1 cellular context compared by ENCODE assay signal in the genomic region with DNA sequence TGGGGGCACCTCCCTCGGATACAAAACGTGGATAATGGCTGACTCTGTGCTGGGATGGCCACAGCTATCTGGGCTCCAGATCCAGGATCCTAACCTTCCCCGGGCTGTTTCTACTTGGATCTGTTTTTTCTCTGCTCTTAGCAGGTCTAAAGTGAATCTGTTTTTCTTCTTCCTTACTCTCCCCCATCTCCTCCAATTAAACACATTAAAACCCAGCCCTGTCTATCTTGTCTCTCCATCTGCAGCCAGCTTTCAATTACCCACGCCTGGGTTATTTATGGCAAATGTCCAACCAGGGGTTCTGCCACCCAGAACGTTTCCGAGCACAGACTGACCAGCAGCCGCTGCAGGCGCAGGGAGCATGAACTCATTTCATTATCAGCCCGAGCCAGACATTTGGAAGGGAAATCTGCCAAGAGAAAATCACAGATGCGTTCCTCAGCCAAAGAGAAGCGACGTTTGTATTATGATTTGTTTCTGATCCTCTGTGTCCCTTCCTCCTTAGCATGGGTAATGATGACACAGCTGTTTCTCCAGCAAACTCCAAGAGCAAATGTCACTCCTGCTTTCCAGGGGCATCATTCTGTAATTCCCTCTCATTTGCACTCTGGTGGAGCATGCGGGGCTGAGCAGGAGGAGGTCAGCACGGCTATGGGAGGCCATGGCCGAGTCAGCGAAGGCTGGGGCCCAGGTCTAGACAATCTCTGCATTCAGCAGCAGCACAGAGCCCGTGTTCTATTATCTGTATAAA.
A peak's percentile ranks its signal among the peaks of the same experiment; 100 is the strongest.
TF ChIP-seq lines count a peak whose summit lies in the region.

No MANE protein-coding gene starts in this region.

TF ChIP-seq in K562, 482 proteins besides CTCF, POLR2A, EP300 and RAD21 (continued from another document and continues in another):
- TF ChIP-seq, protein P1, sequence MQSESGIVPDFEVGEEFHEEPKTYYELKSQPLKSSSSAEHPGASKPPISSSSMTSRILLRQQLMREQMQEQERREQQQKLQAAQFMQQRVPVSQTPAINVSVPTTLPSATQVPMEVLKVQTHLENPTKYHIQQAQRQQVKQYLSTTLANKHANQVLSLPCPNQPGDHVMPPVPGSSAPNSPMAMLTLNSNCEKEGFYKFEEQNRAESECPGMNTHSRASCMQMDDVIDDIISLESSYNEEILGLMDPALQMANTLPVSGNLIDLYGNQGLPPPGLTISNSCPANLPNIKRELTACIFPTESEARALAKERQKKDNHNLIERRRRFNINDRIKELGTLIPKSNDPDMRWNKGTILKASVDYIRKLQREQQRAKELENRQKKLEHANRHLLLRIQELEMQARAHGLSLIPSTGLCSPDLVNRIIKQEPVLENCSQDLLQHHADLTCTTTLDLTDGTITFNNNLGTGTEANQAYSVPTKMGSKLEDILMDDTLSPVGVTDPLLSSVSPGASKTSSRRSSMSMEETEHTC (IDR thresholded peaks at IDR 0.05) = no peak
- TF ChIP-seq, protein P2, sequence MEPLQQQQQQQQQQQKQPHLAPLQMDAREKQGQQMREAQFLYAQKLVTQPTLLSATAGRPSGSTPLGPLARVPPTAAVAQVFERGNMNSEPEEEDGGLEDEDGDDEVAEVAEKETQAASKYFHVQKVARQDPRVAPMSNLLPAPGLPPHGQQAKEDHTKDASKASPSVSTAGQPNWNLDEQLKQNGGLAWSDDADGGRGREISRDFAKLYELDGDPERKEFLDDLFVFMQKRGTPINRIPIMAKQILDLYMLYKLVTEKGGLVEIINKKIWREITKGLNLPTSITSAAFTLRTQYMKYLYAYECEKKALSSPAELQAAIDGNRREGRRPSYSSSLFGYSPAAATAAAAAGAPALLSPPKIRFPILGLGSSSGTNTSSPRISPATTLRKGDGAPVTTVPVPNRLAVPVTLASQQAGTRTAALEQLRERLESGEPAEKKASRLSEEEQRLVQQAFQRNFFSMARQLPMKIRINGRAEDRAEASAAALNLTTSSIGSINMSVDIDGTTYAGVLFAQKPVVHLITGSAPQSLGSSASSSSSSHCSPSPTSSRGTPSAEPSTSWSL (CRISPR knock-in tag; IDR thresholded peaks at IDR 0.05; ENCODE audit: borderline replicate concordance) = no peak
- TF ChIP-seq HNRNPL (IDR thresholded peaks at IDR 0.05; ENCODE audit: low read depth, low read length) = no peak
- no peak for TF ChIP-seq KLF1 (tag; IDR thresholded peaks at IDR 0.05)
- TF ChIP-seq SREBF2 (CRISPR knock-in tag; IDR thresholded peaks at IDR 0.05) = no peak
- TF ChIP-seq KLF10 (CRISPR knock-in tag; IDR thresholded peaks at IDR 0.05) = no peak
- no peak for TF ChIP-seq ZFP30 (CRISPR knock-in tag; IDR thresholded peaks at IDR 0.05; ENCODE audit: borderline replicate concordance)
- TF ChIP-seq, protein P3, sequence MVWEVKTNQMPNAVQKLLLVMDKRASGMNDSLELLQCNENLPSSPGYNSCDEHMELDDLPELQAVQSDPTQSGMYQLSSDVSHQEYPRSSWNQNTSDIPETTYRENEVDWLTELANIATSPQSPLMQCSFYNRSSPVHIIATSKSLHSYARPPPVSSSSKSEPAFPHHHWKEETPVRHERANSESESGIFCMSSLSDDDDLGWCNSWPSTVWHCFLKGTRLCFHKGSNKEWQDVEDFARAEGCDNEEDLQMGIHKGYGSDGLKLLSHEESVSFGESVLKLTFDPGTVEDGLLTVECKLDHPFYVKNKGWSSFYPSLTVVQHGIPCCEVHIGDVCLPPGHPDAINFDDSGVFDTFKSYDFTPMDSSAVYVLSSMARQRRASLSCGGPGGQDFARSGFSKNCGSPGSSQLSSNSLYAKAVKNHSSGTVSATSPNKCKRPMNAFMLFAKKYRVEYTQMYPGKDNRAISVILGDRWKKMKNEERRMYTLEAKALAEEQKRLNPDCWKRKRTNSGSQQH (CRISPR knock-in tag; IDR thresholded peaks at IDR 0.05) = no peak
- TF ChIP-seq FOXA1 (IDR thresholded peaks at IDR 0.05; ENCODE audit: borderline replicate concordance) = no peak
- TF ChIP-seq ZNF316 (IDR thresholded peaks at IDR 0.05) = peak; percentile 99
- TF ChIP-seq CC2D1A (IDR thresholded peaks at IDR 0.05) = no peak; the same call in 1 of the 2 replicates
- TF ChIP-seq ZFP36 (IDR thresholded peaks at IDR 0.05; ENCODE audit: low read depth, low read length, partially characterized antibody) = no peak
- TF ChIP-seq SAFB (IDR thresholded peaks at IDR 0.05; ENCODE audit: borderline replicate concordance, low read depth, low read length) = no peak
- 0 out of 2 replicates have a peak, but pooled peaks have one; percentile 27 for TF ChIP-seq JUN (IDR thresholded peaks at IDR 0.05; ENCODE audit: borderline replicate concordance, low read depth, low read length)
- TF ChIP-seq JUN (CRISPR knock-in tag; IDR thresholded peaks at IDR 0.05; ENCODE audit: borderline replicate concordance) = no peak
- no peak for TF ChIP-seq GTF2A2 (tag; IDR thresholded peaks at IDR 0.05)
- TF ChIP-seq FOXM1 (IDR thresholded peaks at IDR 0.05; ENCODE audit: low read depth) = peak; percentile 87
- no peak for TF ChIP-seq FOXM1 (CRISPR knock-in tag; IDR thresholded peaks at IDR 0.05; ENCODE audit: low read depth)
- TF ChIP-seq SAP30 (IDR thresholded peaks at IDR 0.05; ENCODE audit: borderline replicate concordance, insufficient read depth, low read depth, low read length, poor library complexity, severe bottlenecking) = no peak
- TF ChIP-seq ZBTB17 (CRISPR knock-in tag; IDR thresholded peaks at IDR 0.05) = no peak
- no peak for TF ChIP-seq CBFB (CRISPR knock-in tag; IDR thresholded peaks at IDR 0.05)
- TF ChIP-seq RBM22 (IDR thresholded peaks at IDR 0.05; ENCODE audit: low read depth, low read length, poor library complexity, severe bottlenecking) = no peak
- no peak for TF ChIP-seq TBP (optimal IDR thresholded peaks at IDR 0.05; ENCODE audit: low read depth, low read length)
- TF ChIP-seq, protein P4, sequence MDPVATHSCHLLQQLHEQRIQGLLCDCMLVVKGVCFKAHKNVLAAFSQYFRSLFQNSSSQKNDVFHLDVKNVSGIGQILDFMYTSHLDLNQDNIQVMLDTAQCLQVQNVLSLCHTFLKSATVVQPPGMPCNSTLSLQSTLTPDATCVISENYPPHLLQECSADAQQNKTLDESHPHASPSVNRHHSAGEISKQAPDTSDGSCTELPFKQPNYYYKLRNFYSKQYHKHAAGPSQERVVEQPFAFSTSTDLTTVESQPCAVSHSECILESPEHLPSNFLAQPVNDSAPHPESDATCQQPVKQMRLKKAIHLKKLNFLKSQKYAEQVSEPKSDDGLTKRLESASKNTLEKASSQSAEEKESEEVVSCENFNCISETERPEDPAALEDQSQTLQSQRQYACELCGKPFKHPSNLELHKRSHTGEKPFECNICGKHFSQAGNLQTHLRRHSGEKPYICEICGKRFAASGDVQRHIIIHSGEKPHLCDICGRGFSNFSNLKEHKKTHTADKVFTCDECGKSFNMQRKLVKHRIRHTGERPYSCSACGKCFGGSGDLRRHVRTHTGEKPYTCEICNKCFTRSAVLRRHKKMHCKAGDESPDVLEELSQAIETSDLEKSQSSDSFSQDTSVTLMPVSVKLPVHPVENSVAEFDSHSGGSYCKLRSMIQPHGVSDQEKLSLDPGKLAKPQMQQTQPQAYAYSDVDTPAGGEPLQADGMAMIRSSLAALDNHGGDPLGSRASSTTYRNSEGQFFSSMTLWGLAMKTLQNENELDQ (CRISPR knock-in tag; IDR thresholded peaks at IDR 0.05; ENCODE audit: borderline replicate concordance) = no peak
- TF ChIP-seq, protein P5, sequence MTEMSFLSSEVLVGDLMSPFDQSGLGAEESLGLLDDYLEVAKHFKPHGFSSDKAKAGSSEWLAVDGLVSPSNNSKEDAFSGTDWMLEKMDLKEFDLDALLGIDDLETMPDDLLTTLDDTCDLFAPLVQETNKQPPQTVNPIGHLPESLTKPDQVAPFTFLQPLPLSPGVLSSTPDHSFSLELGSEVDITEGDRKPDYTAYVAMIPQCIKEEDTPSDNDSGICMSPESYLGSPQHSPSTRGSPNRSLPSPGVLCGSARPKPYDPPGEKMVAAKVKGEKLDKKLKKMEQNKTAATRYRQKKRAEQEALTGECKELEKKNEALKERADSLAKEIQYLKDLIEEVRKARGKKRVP (CRISPR knock-in tag; IDR thresholded peaks at IDR 0.05) = no peak
- TF ChIP-seq, protein P6, sequence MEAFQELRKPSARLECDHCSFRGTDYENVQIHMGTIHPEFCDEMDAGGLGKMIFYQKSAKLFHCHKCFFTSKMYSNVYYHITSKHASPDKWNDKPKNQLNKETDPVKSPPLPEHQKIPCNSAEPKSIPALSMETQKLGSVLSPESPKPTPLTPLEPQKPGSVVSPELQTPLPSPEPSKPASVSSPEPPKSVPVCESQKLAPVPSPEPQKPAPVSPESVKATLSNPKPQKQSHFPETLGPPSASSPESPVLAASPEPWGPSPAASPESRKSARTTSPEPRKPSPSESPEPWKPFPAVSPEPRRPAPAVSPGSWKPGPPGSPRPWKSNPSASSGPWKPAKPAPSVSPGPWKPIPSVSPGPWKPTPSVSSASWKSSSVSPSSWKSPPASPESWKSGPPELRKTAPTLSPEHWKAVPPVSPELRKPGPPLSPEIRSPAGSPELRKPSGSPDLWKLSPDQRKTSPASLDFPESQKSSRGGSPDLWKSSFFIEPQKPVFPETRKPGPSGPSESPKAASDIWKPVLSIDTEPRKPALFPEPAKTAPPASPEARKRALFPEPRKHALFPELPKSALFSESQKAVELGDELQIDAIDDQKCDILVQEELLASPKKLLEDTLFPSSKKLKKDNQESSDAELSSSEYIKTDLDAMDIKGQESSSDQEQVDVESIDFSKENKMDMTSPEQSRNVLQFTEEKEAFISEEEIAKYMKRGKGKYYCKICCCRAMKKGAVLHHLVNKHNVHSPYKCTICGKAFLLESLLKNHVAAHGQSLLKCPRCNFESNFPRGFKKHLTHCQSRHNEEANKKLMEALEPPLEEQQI (IDR thresholded peaks at IDR 0.05) = no peak
- no peak for TF ChIP-seq CEBPG (CRISPR knock-in tag; IDR thresholded peaks at IDR 0.05)
- no peak for TF ChIP-seq CEBPG (tag; conservative IDR thresholded peaks at IDR 0.05 in 1 of 2, IDR thresholded peaks at IDR 0.05 in 1 of 2)
- no peak for TF ChIP-seq ASH1L (IDR thresholded peaks at IDR 0.05; ENCODE audit: borderline replicate concordance, low read depth, partially characterized antibody)
- TF ChIP-seq, protein P7, sequence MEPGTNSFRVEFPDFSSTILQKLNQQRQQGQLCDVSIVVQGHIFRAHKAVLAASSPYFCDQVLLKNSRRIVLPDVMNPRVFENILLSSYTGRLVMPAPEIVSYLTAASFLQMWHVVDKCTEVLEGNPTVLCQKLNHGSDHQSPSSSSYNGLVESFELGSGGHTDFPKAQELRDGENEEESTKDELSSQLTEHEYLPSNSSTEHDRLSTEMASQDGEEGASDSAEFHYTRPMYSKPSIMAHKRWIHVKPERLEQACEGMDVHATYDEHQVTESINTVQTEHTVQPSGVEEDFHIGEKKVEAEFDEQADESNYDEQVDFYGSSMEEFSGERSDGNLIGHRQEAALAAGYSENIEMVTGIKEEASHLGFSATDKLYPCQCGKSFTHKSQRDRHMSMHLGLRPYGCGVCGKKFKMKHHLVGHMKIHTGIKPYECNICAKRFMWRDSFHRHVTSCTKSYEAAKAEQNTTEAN (CRISPR knock-in tag; IDR thresholded peaks at IDR 0.05) = no peak
- no peak for TF ChIP-seq POLR2AphosphoS2 (IDR thresholded peaks at IDR 0.05; ENCODE audit: low read length)
- no peak for TF ChIP-seq ZBTB1 (CRISPR knock-in tag; IDR thresholded peaks at IDR 0.05; ENCODE audit: borderline replicate concordance, low read depth)
- peak; percentile 90 for TF ChIP-seq NCOR1 (IDR thresholded peaks at IDR 0.05)
- no peak for TF ChIP-seq IRF2 (CRISPR knock-in tag; IDR thresholded peaks at IDR 0.05)
- TF ChIP-seq ETS2 (tag; IDR thresholded peaks at IDR 0.05; ENCODE audit: borderline replicate concordance, poor library complexity, severe bottlenecking) = no peak
- no peak for TF ChIP-seq NR2C2 (CRISPR knock-in tag; IDR thresholded peaks at IDR 0.05)
- TF ChIP-seq NR2C2 (tag; IDR thresholded peaks at IDR 0.05) = peak; percentile 69
- TF ChIP-seq, protein P8, sequence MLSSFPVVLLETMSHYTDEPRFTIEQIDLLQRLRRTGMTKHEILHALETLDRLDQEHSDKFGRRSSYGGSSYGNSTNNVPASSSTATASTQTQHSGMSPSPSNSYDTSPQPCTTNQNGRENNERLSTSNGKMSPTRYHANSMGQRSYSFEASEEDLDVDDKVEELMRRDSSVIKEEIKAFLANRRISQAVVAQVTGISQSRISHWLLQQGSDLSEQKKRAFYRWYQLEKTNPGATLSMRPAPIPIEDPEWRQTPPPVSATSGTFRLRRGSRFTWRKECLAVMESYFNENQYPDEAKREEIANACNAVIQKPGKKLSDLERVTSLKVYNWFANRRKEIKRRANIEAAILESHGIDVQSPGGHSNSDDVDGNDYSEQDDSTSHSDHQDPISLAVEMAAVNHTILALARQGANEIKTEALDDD (IDR thresholded peaks at IDR 0.05) = peak; percentile 28; the same call in 1 of the 2 replicates
